In genomic region chr18:2236232-2236631, GRCh38 we compare ENCODE assay signal across 25 cellular contexts.
"Had no signal": no experiment of that assay in that cellular context is flagged by ENCODE, and none has a peak within 500 bp of the region (broad histone marks: within the 10 kb centered on the region; RNA-seq: fewer than 3 reads in every experiment).

No MANE protein-coding gene starts in this region.

- H3K9me3 ChIP-seq: MG63, Peyer's patch had no signal

- H3K27me3 ChIP-seq: brain microvascular endothelial cell, MG63, Peyer's patch had no signal

- H3K36me3 ChIP-seq: brain microvascular endothelial cell, MG63, Peyer's patch had no signal

- H3K36me3 Mint-ChIP-seq: activated naive CD4-positive, alpha-beta T cell treated with anti-CD3 and anti-CD28 coated beads, Interleukin-2, amount 10 ng/mL, durations not matched to agents 7 days and 5 days; activated naive CD8-positive, alpha-beta T cell treated with anti-CD3 and anti-CD28 coated beads for 36 hours; T-cell had no signal

- H3K27ac Mint-ChIP-seq: activated B cell treated with CpG ODN at 0.5 μM for 24 hours; activated CD4-positive, alpha-beta memory T cell treated with anti-CD3 and anti-CD28 coated beads, Interleukin-2, amount 10 ng/mL, durations not matched to agents 7 days and 5 days; activated CD4-positive, alpha-beta T cell treated with anti-CD3 and anti-CD28 coated beads, Interleukin-2, amount 10 ng/mL, durations not matched to agents 7 days and 5 days; activated naive CD4-positive, alpha-beta T cell treated with anti-CD3 and anti-CD28 coated beads, Interleukin-2, amount 10 ng/mL, durations not matched to agents 7 days and 5 days; activated naive CD8-positive, alpha-beta T cell treated with anti-CD3 and anti-CD28 coated beads for 36 hours; activated T-cell treated with anti-CD3 and anti-CD28 coated beads, Interleukin-2, amount 50 U/mL, for 72 hours; activated T-helper 2 cell treated with anti-CD3 and anti-CD28 coated beads, Interferon-gamma antibody, Interleukin-2, Interleukin-4, amounts not matched to agents 10 μg/mL and 5 μg/mL and 100 μg/mL, durations not matched to agents 14 hours and 24 hours and 36 hours; T-cell had no signal

- H3K4me3 Mint-ChIP-seq: activated B cell treated with CpG ODN at 0.5 μM for 24 hours; activated CD4-positive, alpha-beta memory T cell treated with anti-CD3 and anti-CD28 coated beads, Interleukin-2, amount 10 ng/mL, durations not matched to agents 7 days and 5 days; activated CD4-positive, alpha-beta T cell treated with anti-CD3 and anti-CD28 coated beads, Interleukin-2, amount 10 ng/mL, durations not matched to agents 7 days and 5 days; activated naive CD4-positive, alpha-beta T cell treated with anti-CD3 and anti-CD28 coated beads, Interleukin-2, amount 10 ng/mL, durations not matched to agents 7 days and 5 days; activated naive CD8-positive, alpha-beta T cell treated with anti-CD3 and anti-CD28 coated beads for 36 hours; activated T-cell treated with anti-CD3 and anti-CD28 coated beads, Interleukin-2, amount 50 U/mL, for 72 hours; T-cell had no signal

- H3K4me2 ChIP-seq: KMS-11 had no signal

- ATAC-seq: T-cell had no signal

- H3K27ac ChIP-seq: brain microvascular endothelial cell, KMS-11, Peyer's patch had no signal

- H3K4me1 ChIP-seq: Peyer's patch had no signal

- DNase-seq: activated B cell treated with CpG ODN at 0.5 μM for 24 hours; activated CD4-positive, alpha-beta memory T cell treated with anti-CD3 and anti-CD28 coated beads, Interleukin-2, amount 10 ng/mL, durations not matched to agents 7 days and 5 days; activated CD4-positive, alpha-beta T cell treated with anti-CD3 and anti-CD28 coated beads for 1 hour; activated CD4-positive, alpha-beta T cell treated with anti-CD3 and anti-CD28 coated beads, Interleukin-2, amount 10 ng/mL, durations not matched to agents 7 days and 5 days; activated gamma-delta T cell treated with Interleukin-2 at 50 U/mL for 16 hours; activated naive CD4-positive, alpha-beta T cell treated with anti-CD3 and anti-CD28 coated beads, Interleukin-2, amount 10 ng/mL, durations not matched to agents 7 days and 5 days; activated naive CD8-positive, alpha-beta T cell treated with anti-CD3 and anti-CD28 coated beads for 36 hours; activated T-cell treated with anti-CD3 and anti-CD28 coated beads, Interleukin-2, amount 50 U/mL, for 72 hours; brain microvascular endothelial cell; MG63; MV-4-11; NCI-H1105; NCI-H1436; NCI-H1694 treated with DMSO at 0.1 percent for 48 hours; NCI-H2029 treated with DMSO at 0.1 percent for 48 hours; NCI-H510A treated with DMSO at 0.1 percent for 48 hours; NCI-H69; NK-92 treated with Interleukin-12 subunit alpha and Interleukin-12 subunit beta, amount 100 ng/mL, for 24 hours; Peyer's patch; SHP77 treated with DMSO at 0.1 percent for 48 hours; T-cell; T-helper 2 cell; T1000 had no signal

- H3K9ac ChIP-seq: KMS-11 had no signal

- H3K4me3 ChIP-seq: MG63, Peyer's patch had no signal

- H3K9me3 Mint-ChIP-seq: activated B cell treated with CpG ODN at 0.5 μM for 24 hours; activated CD4-positive, alpha-beta memory T cell treated with anti-CD3 and anti-CD28 coated beads, Interleukin-2, amount 10 ng/mL, durations not matched to agents 7 days and 5 days; activated CD4-positive, alpha-beta T cell treated with anti-CD3 and anti-CD28 coated beads, Interleukin-2, amount 10 ng/mL, durations not matched to agents 7 days and 5 days; activated naive CD4-positive, alpha-beta T cell treated with anti-CD3 and anti-CD28 coated beads, Interleukin-2, amount 10 ng/mL, durations not matched to agents 7 days and 5 days; activated naive CD8-positive, alpha-beta T cell treated with anti-CD3 and anti-CD28 coated beads for 36 hours; activated T-cell treated with anti-CD3 and anti-CD28 coated beads, Interleukin-2, amount 50 U/mL, for 72 hours; activated T-helper 2 cell treated with anti-CD3 and anti-CD28 coated beads, Interferon-gamma antibody, Interleukin-2, Interleukin-4, amounts not matched to agents 10 μg/mL and 5 μg/mL and 100 μg/mL, durations not matched to agents 14 hours and 24 hours and 36 hours; T-cell had no signal

- H3K4me1 Mint-ChIP-seq: activated B cell treated with CpG ODN at 0.5 μM for 24 hours; activated CD4-positive, alpha-beta memory T cell treated with anti-CD3 and anti-CD28 coated beads, Interleukin-2, amount 10 ng/mL, durations not matched to agents 7 days and 5 days; activated CD4-positive, alpha-beta T cell treated with anti-CD3 and anti-CD28 coated beads, Interleukin-2, amount 10 ng/mL, durations not matched to agents 7 days and 5 days; activated naive CD4-positive, alpha-beta T cell treated with anti-CD3 and anti-CD28 coated beads, Interleukin-2, amount 10 ng/mL, durations not matched to agents 7 days and 5 days; activated naive CD8-positive, alpha-beta T cell treated with anti-CD3 and anti-CD28 coated beads for 36 hours; T-cell had no signal
